In genomic region chr9:84271004-84271886, GRCh38 we compare ENCODE assay signal across 8 cellular contexts.
DNase-seq lines count a peak whose midpoint lies in the region; ATAC-seq and TF ChIP-seq lines count a peak whose summit lies in the region.

No MANE protein-coding gene starts in this region.

- H3K14ac ChIP-seq in neuronal stem cell (ENCODE audit: low read length): no peak overlapping the region

- no peak for TF ChIP-seq CTCF in breast epithelium (IDR thresholded peaks at IDR 0.05)
- no peak for TF ChIP-seq CTCF in MCF 10A (IDR thresholded peaks at IDR 0.05; ENCODE audit: unreplicated experiment)
- no peak for TF ChIP-seq CTCF in vagina (IDR thresholded peaks at IDR 0.05)

- no peak for TF ChIP-seq POLR2A in breast epithelium (IDR thresholded peaks at IDR 0.05)
- no peak for TF ChIP-seq POLR2A in vagina (IDR thresholded peaks at IDR 0.05)

- peak; percentile 91 for ATAC-seq in HG03159 (IDR thresholded peaks at IDR 0.05; ENCODE audit: unreplicated experiment)
- ATAC-seq in activated T-cell treated with anti-CD3 and anti-CD28 coated beads, Interleukin-2, amount 50 U/mL, for 4 hours: peak; percentile 61 to 82

- H2BK12ac ChIP-seq in neuronal stem cell (ENCODE audit: low read length): no peak overlapping the region

- no peaks in the 10 kb centered on the region for H3K79me1 ChIP-seq in neuronal stem cell (ENCODE audit: low read depth, low read length)

- no peak overlapping the region for H2BK120ac ChIP-seq in neuronal stem cell (ENCODE audit: low read depth, low read length)

- H3K4me2 ChIP-seq in neuronal stem cell (ENCODE audit: insufficient read depth, low read length, poor library complexity, severe bottlenecking): peak overlapping the region; percentile 28

- H3K18ac ChIP-seq in neuronal stem cell (ENCODE audit: low read length): no peak overlapping the region

- no peak overlapping the region for H4K8ac ChIP-seq in neuronal stem cell (ENCODE audit: low read depth, low read length)

- H3K36me3 Mint-ChIP-seq in MCF 10A (ENCODE audit: insufficient read depth, unreplicated experiment): no peaks in the 10 kb centered on the region
- no peaks in the 10 kb centered on the region for H3K36me3 Mint-ChIP-seq in activated T-cell treated with anti-CD3 and anti-CD28 coated beads, Interleukin-2, amount 50 U/mL, for 4 hours (ENCODE audit: insufficient read depth)

- peak overlapping the region; percentile 81 for H2AFZ ChIP-seq in neuronal stem cell (ENCODE audit: low read length)

- H3K4me3 Mint-ChIP-seq in MCF 10A (ENCODE audit: unreplicated experiment): no peak overlapping the region
- peak overlapping the region; percentile 29 for H3K4me3 Mint-ChIP-seq in activated T-cell treated with anti-CD3 and anti-CD28 coated beads, Interleukin-2, amount 50 U/mL, for 4 hours

- no peak overlapping the region for H3K4ac ChIP-seq in neuronal stem cell (ENCODE audit: low read length)

- no peak overlapping the region for H3K9ac ChIP-seq in neuronal stem cell (ENCODE audit: low read depth, low read length, poor library complexity)

- H3K27ac ChIP-seq in breast epithelium (no peak overlapping the region), neuronal stem cell (replicated peaks; ENCODE audit: low read length) (no peak overlapping the region), vagina (no peak overlapping the region)

- H3K4me1 ChIP-seq in breast epithelium (no peaks in the 10 kb centered on the region), neuronal stem cell (ENCODE audit: control insufficient read depth in 2 of 2, insufficient read depth in 1 of 2, low read depth in 1 of 2, low read length in 2 of 2) (peaks cover 4 to 6% of the 10 kb centered on the region in 2 donors), vagina (no peaks in the 10 kb centered on the region)

- no TSS peak for BruUV-seq in MCF 10A (replicated peaks; lab: Mats Ljungman, UMichigan)

- H3K4me3 ChIP-seq in breast epithelium (peak overlapping the region in 2 of 3 donors; percentile 17 to 28), neuronal stem cell (ENCODE audit: low read length in 2 of 2) (peak overlapping the region; percentile 2 to 14), vagina (peak overlapping the region; percentile 17 to 33)

- H2BK5ac ChIP-seq in neuronal stem cell (ENCODE audit: low read length): no peak overlapping the region

- WGBS in neuronal stem cell (ENCODE audit: extremely low coverage in 2 of 2, insufficient read length in 2 of 2, insufficient replicate concordance in 1 of 2), 2 donors: no CpG with 5 or more reads among the region's 26 CpGs

- H2AK5ac ChIP-seq in neuronal stem cell (ENCODE audit: low read depth, low read length): no peak overlapping the region

- intact Hi-C loops in breast epithelium (cut with DNase I; ENCODE audit: low total_unique reads): no loop called here
- intact Hi-C loops in MCF 10A (cut with micrococcal nuclease): no loop called here
- intact Hi-C loops in vagina (cut with DNase I): no loop called here

- H4K91ac ChIP-seq in neuronal stem cell (ENCODE audit: low read depth, low read length, poor library complexity): no peak overlapping the region

- no peak overlapping the region for H3K27ac Mint-ChIP-seq in MCF 10A (ENCODE audit: low read depth, unreplicated experiment)

- POLR2A ChIA-PET in MCF 10A (lab: Yijun Ruan, JAX): interaction anchor here (0.6 to 0.8 kb wide), 2 partner anchors 10 to 293 kb away, joined by 3 to 4 read pairs; no protein-coding TSS in a partner anchor

- no peaks in the 10 kb centered on the region for H3K4me1 Mint-ChIP-seq in MCF 10A (ENCODE audit: insufficient read depth, unreplicated experiment)
- peaks cover 10% of the 10 kb centered on the region for H3K4me1 Mint-ChIP-seq in activated T-cell treated with anti-CD3 and anti-CD28 coated beads, Interleukin-2, amount 50 U/mL, for 4 hours (ENCODE audit: low read depth)

- H3K23ac ChIP-seq in neuronal stem cell (ENCODE audit: low read depth, low read length, poor library complexity): no peak overlapping the region

- H3K36me3 ChIP-seq in breast epithelium (no peaks in the 10 kb centered on the region), neuronal stem cell (replicated peaks in 1 of 2; ENCODE audit: control insufficient read depth in 2 of 2, insufficient read depth in 2 of 2, low read length in 2 of 2) (no peaks in the 10 kb centered on the region), vagina (no peaks in the 10 kb centered on the region)

- no peaks in the 10 kb centered on the region for H3K9me3 Mint-ChIP-seq in MCF 10A (ENCODE audit: unreplicated experiment)
- H3K9me3 Mint-ChIP-seq in activated T-cell treated with anti-CD3 and anti-CD28 coated beads, Interleukin-2, amount 50 U/mL, for 4 hours: no peaks in the 10 kb centered on the region

- H3K27me3 ChIP-seq in breast epithelium (no peaks in the 10 kb centered on the region), neuronal stem cell (ENCODE audit: control insufficient read depth in 3 of 3, insufficient read depth in 3 of 3, low read depth in 1 of 3, low read length in 3 of 3) (peaks cover 0 to 26% (median 2%) of the 10 kb centered on the region in 3 experiments), vagina (no peaks in the 10 kb centered on the region)

- H3K9me3 ChIP-seq in breast epithelium (no peaks in the 10 kb centered on the region), neuronal stem cell (replicated peaks in 1 of 2; ENCODE audit: control insufficient read depth in 2 of 2, insufficient read depth in 1 of 2, low read depth in 1 of 2, low read length in 2 of 2) (no peaks in the 10 kb centered on the region), vagina (no peaks in the 10 kb centered on the region)

- H2BK15ac ChIP-seq in neuronal stem cell (ENCODE audit: low read length): no peak overlapping the region

- H3K27me3 Mint-ChIP-seq in MCF 10A (ENCODE audit: insufficient read depth, unreplicated experiment): no peaks in the 10 kb centered on the region
- H3K27me3 Mint-ChIP-seq in activated T-cell treated with anti-CD3 and anti-CD28 coated beads, Interleukin-2, amount 50 U/mL, for 4 hours (ENCODE audit: low read depth): peaks cover 30% of the 10 kb centered on the region

- CTCF ChIA-PET in MCF 10A (lab: Yijun Ruan, JAX): interaction anchor here (0.6 to 0.8 kb wide), 2 partner anchors 11 to 309 kb away, joined by 3 to 5 read pairs; no protein-coding TSS in a partner anchor

- DNase-seq in breast epithelium (ENCODE audit: low spot score in 2 of 2) (no peak), MCF 10A (ENCODE audit: unreplicated experiment) (no peak), germinal center (ENCODE audit: low spot score) (peak; percentile 55), neuronal stem cell (ENCODE audit: low spot score) (peak; percentile 67), vagina (ENCODE audit: extremely low spot score in 2 of 2) (no peak), GDM1 (lab: John Stamatoyannopoulos, UW) (no peak)
- DNase-seq in activated T-cell treated with anti-CD3 and anti-CD28 coated beads, Interleukin-2, amount 50 U/mL, for 4 hours: no peak

Comparison
In these comparisons a context has a peak if more than half of its experiments do, and no peak if none do; other contexts are left out.
1. DNase-seq: peak in germinal center (single experiment) and neuronal stem cell (single experiment); none in breast epithelium (0 of 2), MCF 10A (single experiment), activated T-cell treated with anti-CD3 and anti-CD28 coated beads, Interleukin-2, amount 50 U/mL, for 4 hours (single experiment), vagina (0 of 2) and GDM1 (single experiment).
2. Peak in every context shown above with its lines, with median percentiles within 50 percentile points of each other: H3K4me3 ChIP-seq.